1 cellular context compared by ENCODE assay signal in the genomic region with DNA sequence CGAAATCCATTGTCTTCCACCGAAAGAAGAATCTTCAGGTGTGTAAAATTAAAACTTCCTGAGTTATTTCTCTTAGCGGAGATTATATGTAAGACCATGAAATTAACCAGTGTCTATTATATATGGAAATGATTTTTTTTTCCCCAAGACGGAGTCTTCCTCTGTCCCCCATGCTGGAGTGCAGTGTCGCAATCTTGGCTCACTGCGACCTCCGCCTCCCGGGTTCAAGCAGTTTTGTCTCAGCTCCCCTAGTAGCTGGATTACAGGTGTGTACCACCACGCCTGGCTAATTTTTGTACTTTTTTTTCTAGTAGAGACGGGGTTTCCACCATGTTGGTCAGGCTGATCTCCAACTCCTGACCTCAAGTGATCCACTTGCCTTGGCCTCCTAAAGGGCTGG.
TF ChIP-seq lines count a peak whose summit lies in the region.

No MANE protein-coding gene starts in this region.

TF ChIP-seq in H1, 55 proteins besides CTCF, POLR2A, EP300 and RAD21:
- no peak for TF ChIP-seq CBX5 (IDR thresholded peaks at IDR 0.05; ENCODE audit: low read depth, low read length)
